Comparison of ENCODE assay signal across 24 cellular contexts in genomic region chr2:189501487-189501886, GRCh38.
"Had no signal": no experiment of that assay in that cellular context is flagged by ENCODE, and none has a peak within 500 bp of the region (broad histone marks: within the 10 kb centered on the region; RNA-seq: fewer than 3 reads in every experiment).

No MANE protein-coding gene starts in this region.

- ATAC-seq: activated CD8-positive, alpha-beta T cell treated with anti-CD3 and anti-CD28 coated beads, Interleukin-2, amount 10 ng/mL, durations not matched to agents 7 days and 5 days; body of pancreas had no signal

- H3K27me3 ChIP-seq: ascending aorta, body of pancreas, MG63 had no signal

- H3K36me3 ChIP-seq: ascending aorta, MG63 had no signal

- DNase-seq: activated CD4-positive, alpha-beta T cell treated with anti-CD3 and anti-CD28 coated beads for 48 hours; activated CD4-positive, alpha-beta T cell treated with anti-CD3 and anti-CD28 coated beads, Interleukin-2, amount 50 U/mL, for 4 hours; activated CD4-positive, CD25-positive, alpha-beta regulatory T cell treated with anti-CD3 and anti-CD28 coated beads, Interleukin-2, amount 50 U/mL, for 72 hours; activated CD8-positive, alpha-beta memory T cell treated with anti-CD3 and anti-CD28 coated beads, Interleukin-2, amount 50 U/mL, for 48 hours; activated CD8-positive, alpha-beta T cell treated with anti-CD3 and anti-CD28 coated beads, Interleukin-2, amount 10 ng/mL, durations not matched to agents 7 days and 5 days; activated naive CD4-positive, alpha-beta T cell; activated T-cell treated with anti-CD3 and anti-CD28 coated beads, Interleukin-2, amount 50 U/mL, for 1 hour; body of pancreas; central memory CD4-positive, alpha-beta T cell; MG63; MV-4-11; NCI-H1092 treated with DMSO at 0.1 percent for 48 hours; NCI-H1436; NCI-H1694 treated with DMSO at 0.1 percent for 48 hours; NCI-H2029 treated with DMSO at 0.1 percent for 48 hours; NCI-H345; NCI-H510A; NCI-H526 treated with DMSO at 0.1 percent for 48 hours; NCI-H82; SHP77 treated with DMSO at 0.1 percent for 48 hours had no signal

- H3K27ac Mint-ChIP-seq: activated CD8-positive, alpha-beta T cell treated with anti-CD3 and anti-CD28 coated beads, Interleukin-2, amount 10 ng/mL, durations not matched to agents 7 days and 5 days; activated naive CD4-positive, alpha-beta T cell treated with anti-CD3 and anti-CD28 coated beads, Interleukin-2, amount 50 U/mL, for 24 hours; T-helper 1 cell treated with Interleukin-12 subunit alpha and Interleukin-12 subunit beta and Interleukin-4 antibody, amounts not matched to agents 30 μg/mL and 1 μg/mL, for 36 hours had no signal

- H3K36me3 Mint-ChIP-seq: activated naive CD4-positive, alpha-beta T cell treated with anti-CD3 and anti-CD28 coated beads, Interleukin-2, amount 50 U/mL, for 24 hours had no signal

- H3K4me1 ChIP-seq: ascending aorta, body of pancreas had no signal

- H3K27me3 Mint-ChIP-seq: activated naive CD4-positive, alpha-beta T cell treated with anti-CD3 and anti-CD28 coated beads, Interleukin-2, amount 50 U/mL, for 24 hours had no signal

- H3K4me3 Mint-ChIP-seq: activated CD8-positive, alpha-beta T cell treated with anti-CD3 and anti-CD28 coated beads, Interleukin-2, amount 10 ng/mL, durations not matched to agents 7 days and 5 days; activated naive CD4-positive, alpha-beta T cell treated with anti-CD3 and anti-CD28 coated beads, Interleukin-2, amount 50 U/mL, for 24 hours; T-helper 1 cell treated with Interleukin-12 subunit alpha and Interleukin-12 subunit beta and Interleukin-4 antibody, amounts not matched to agents 30 μg/mL and 1 μg/mL, for 36 hours had no signal

- H3K9me3 Mint-ChIP-seq: activated naive CD4-positive, alpha-beta T cell treated with anti-CD3 and anti-CD28 coated beads, Interleukin-2, amount 50 U/mL, for 24 hours; T-helper 1 cell treated with Interleukin-12 subunit alpha and Interleukin-12 subunit beta and Interleukin-4 antibody, amounts not matched to agents 30 μg/mL and 1 μg/mL, for 36 hours had no signal

- H3K9me3 ChIP-seq: ascending aorta, body of pancreas, MG63 had no signal

- H3K4me3 ChIP-seq: ascending aorta, body of pancreas, MG63 had no signal

- H3K27ac ChIP-seq: ascending aorta, body of pancreas had no signal

- FAIRE-seq: bronchial epithelial cell had no signal
